In genomic region chr19:38773469-38774177, GRCh38 we compare ENCODE assay signal across 38 cellular contexts. TPM values are rescaled to one million over a fixed set of nuclear protein-coding genes. Genes with fewer than 3 reads are reported as not detected.
DNase-seq lines count a peak whose midpoint lies in the region; ATAC-seq and TF ChIP-seq lines count a peak whose summit lies in the region.
"Had no signal": no experiment of that assay in that cellular context is flagged by ENCODE, and none has a peak within 500 bp of the region (broad histone marks: within the 10 kb centered on the region; RNA-seq: fewer than 3 reads in every experiment).

TSS of gene LGALS7 (minus strand) at chr19:38773517. CDS start at chr19:38773492, 25 bp downstream.

- no peak for TF ChIP-seq CTCF in vagina (IDR thresholded peaks at IDR 0.05)
- TF ChIP-seq CTCF in stomach (IDR thresholded peaks at IDR 0.05), result no peak

- H2BK120ac ChIP-seq in mesenchymal stem cell (ENCODE audit: low read depth, low read length), result peak within 1 kb of the TSS; percentile 19

- no peaks in the 10 kb centered on the region for H3K79me1 ChIP-seq in mesenchymal stem cell (replicated peaks; ENCODE audit: low read length, poor library complexity, severe bottlenecking)

- no peak for TF ChIP-seq EP300 in stomach (IDR thresholded peaks at IDR 0.05)

- ATAC-seq in activated T-helper 17 cell treated with anti-CD3 and anti-CD28 coated beads, Interleukin-2, amount 50 U/mL, for 72 hours (replicated peaks), result no peak
- ATAC-seq in GM21717 (IDR thresholded peaks at IDR 0.05; ENCODE audit: unreplicated experiment), result no peak
- ATAC-seq: GM23338; left colon; pancreas; stimulated activated naive CD8-positive, alpha-beta T cell treated with anti-CD3 and anti-CD28 coated beads, Interleukin-15, amount 100 ng/mL, for 72 hours had no signal

- peak within 1 kb of the TSS; percentile 36 for H3K27ac Mint-ChIP-seq in activated T-helper 17 cell treated with anti-CD3 and anti-CD28 coated beads, Interleukin-2, amount 50 U/mL, for 72 hours
- H3K27ac Mint-ChIP-seq: activated CD4-positive, alpha-beta memory T cell treated with anti-CD3 and anti-CD28 coated beads, Interleukin-2, amount 10 ng/mL, durations not matched to agents 7 days and 5 days; activated naive CD4-positive, alpha-beta T cell treated with anti-CD3 and anti-CD28 coated beads, Interleukin-2, amount 10 ng/mL, durations not matched to agents 7 days and 5 days; activated T-helper 1 cell treated with anti-CD3 and anti-CD28 coated beads, Interleukin-12 subunit alpha, Interleukin-12 subunit beta, Interleukin-2, Interleukin-4 antibody, amounts not matched to agents 30 ng/mL and 10 ng/mL and 1 ng/mL, durations not matched to agents 14 hours and 24 hours and 36 hours; GM23338; nephron; stimulated activated naive CD8-positive, alpha-beta T cell treated with anti-CD3 and anti-CD28 coated beads, Interleukin-15, amount 100 ng/mL, for 72 hours; T-helper 2 cell treated with Interferon-gamma antibody and Interleukin-4, amounts not matched to agents 5 μg/mL and 100 μg/mL, for 36 hours had no signal

- no peak within 1 kb of the TSS for H2BK5ac ChIP-seq in mesenchymal stem cell (ENCODE audit: low read depth, low read length, poor library complexity, severe bottlenecking)

- H2BK15ac ChIP-seq in mesenchymal stem cell (ENCODE audit: low read depth, poor library complexity, severe bottlenecking), result peak within 1 kb of the TSS; percentile 67

- no peaks in the 10 kb centered on the region for H3K36me3 ChIP-seq in mesenchymal stem cell (ENCODE audit: control insufficient read depth in 1 of 2, insufficient read depth in 2 of 2, low read depth in 1 of 2, low read length in 2 of 2)
- H3K36me3 ChIP-seq in vagina, result no peaks in the 10 kb centered on the region
- H3K36me3 ChIP-seq in stomach, result no peaks in the 10 kb centered on the region
- H3K36me3 ChIP-seq: pancreas, right atrium auricular region, tibial artery had no signal

- H3K4me1 ChIP-seq in mesenchymal stem cell (ENCODE audit: control insufficient read depth, insufficient read depth, low read depth, low read length) (peaks cover 3% of the 10 kb centered on the region), vagina (peaks cover 18% of the 10 kb centered on the region), stomach (peaks cover 0 to 12% (median 8%) of the 10 kb centered on the region in 4 donors)
- H3K4me1 ChIP-seq: pancreas had no signal

- H2BK12ac ChIP-seq in mesenchymal stem cell (ENCODE audit: low read length in 2 of 2), result peak within 1 kb of the TSS in 1 of 2 experiments; percentile 54

- H3K27me3 ChIP-seq in mesenchymal stem cell (ENCODE audit: control insufficient read depth in 1 of 2, insufficient read depth in 1 of 2, low read length in 2 of 2) (peaks cover 0 to 2% of the 10 kb centered on the region in 2 experiments), vagina (no peaks in the 10 kb centered on the region), stomach (peaks cover 0 to under 1% (median 0%) of the 10 kb centered on the region in 3 donors)
- H3K27me3 ChIP-seq: dorsolateral prefrontal cortex, pancreas, right atrium auricular region, tibial artery had no signal

- no peak within 1 kb of the TSS for H2AK5ac ChIP-seq in mesenchymal stem cell (ENCODE audit: low read length, severe bottlenecking)

- 68% methylated on average over 3 of the region's 14 CpGs for WGBS in mesenchymal stem cell
- 61 to 77% (median 67%) methylated on average over 4 to 10 of the region's 14 CpGs for WGBS in stomach, 5 donors

- no peak within 1 kb of the TSS for H4K91ac ChIP-seq in mesenchymal stem cell (ENCODE audit: low read length)

- no peak within 1 kb of the TSS for H3K4me2 ChIP-seq in mesenchymal stem cell (ENCODE audit: low read length, poor library complexity, severe bottlenecking)
- H3K4me2 ChIP-seq: GM23338, PC-9 had no signal

- no peak within 1 kb of the TSS for H4K8ac ChIP-seq in mesenchymal stem cell (ENCODE audit: low read length)

- no peak within 1 kb of the TSS for H3K18ac ChIP-seq in mesenchymal stem cell (ENCODE audit: low read depth in 1 of 2, low read length in 2 of 2)

- H3K4me3 Mint-ChIP-seq in activated T-helper 17 cell treated with anti-CD3 and anti-CD28 coated beads, Interleukin-2, amount 50 U/mL, for 72 hours, result no peak within 1 kb of the TSS
- H3K4me3 Mint-ChIP-seq: activated CD4-positive, alpha-beta memory T cell treated with anti-CD3 and anti-CD28 coated beads, Interleukin-2, amount 10 ng/mL, durations not matched to agents 7 days and 5 days; activated naive CD4-positive, alpha-beta T cell treated with anti-CD3 and anti-CD28 coated beads, Interleukin-2, amount 10 ng/mL, durations not matched to agents 7 days and 5 days; activated T-helper 1 cell treated with anti-CD3 and anti-CD28 coated beads, Interleukin-12 subunit alpha, Interleukin-12 subunit beta, Interleukin-2, Interleukin-4 antibody, amounts not matched to agents 30 ng/mL and 10 ng/mL and 1 ng/mL, durations not matched to agents 14 hours and 24 hours and 36 hours; brain; GM23338; immature natural killer cell; nephron; stimulated activated naive CD8-positive, alpha-beta T cell treated with anti-CD3 and anti-CD28 coated beads, Interleukin-15, amount 100 ng/mL, for 72 hours; T-helper 2 cell treated with Interferon-gamma antibody and Interleukin-4, amounts not matched to agents 5 μg/mL and 100 μg/mL, for 36 hours had no signal

- no peak within 1 kb of the TSS for H3K4ac ChIP-seq in mesenchymal stem cell (ENCODE audit: low read depth in 1 of 2, low read length in 2 of 2)

- no peaks in the 10 kb centered on the region for H3K9me3 ChIP-seq in mesenchymal stem cell (ENCODE audit: control insufficient read depth, low read length)
- H3K9me3 ChIP-seq in vagina, result no peaks in the 10 kb centered on the region
- no peaks in the 10 kb centered on the region for H3K9me3 ChIP-seq in stomach
- H3K9me3 ChIP-seq: pancreas, right atrium auricular region, tibial artery had no signal

- intact Hi-C loops in vagina (cut with DNase I) (no loop called here), stomach (cut with DNase I; ENCODE audit: low total_unique reads) (no loop called here)

- H3K9me3 Mint-ChIP-seq in activated T-helper 17 cell treated with anti-CD3 and anti-CD28 coated beads, Interleukin-2, amount 50 U/mL, for 72 hours, result no peaks in the 10 kb centered on the region
- H3K9me3 Mint-ChIP-seq: activated CD4-positive, alpha-beta memory T cell treated with anti-CD3 and anti-CD28 coated beads, Interleukin-2, amount 10 ng/mL, durations not matched to agents 7 days and 5 days; activated naive CD4-positive, alpha-beta T cell treated with anti-CD3 and anti-CD28 coated beads, Interleukin-2, amount 10 ng/mL, durations not matched to agents 7 days and 5 days; activated T-helper 1 cell treated with anti-CD3 and anti-CD28 coated beads, Interleukin-12 subunit alpha, Interleukin-12 subunit beta, Interleukin-2, Interleukin-4 antibody, amounts not matched to agents 30 ng/mL and 10 ng/mL and 1 ng/mL, durations not matched to agents 14 hours and 24 hours and 36 hours; GM23338; immature natural killer cell; nephron; stimulated activated naive CD8-positive, alpha-beta T cell treated with anti-CD3 and anti-CD28 coated beads, Interleukin-15, amount 100 ng/mL, for 72 hours; T-helper 2 cell treated with Interferon-gamma antibody and Interleukin-4, amounts not matched to agents 5 μg/mL and 100 μg/mL, for 36 hours had no signal

- H3K4me3 ChIP-seq in mesenchymal stem cell (ENCODE audit: insufficient read depth in 1 of 2, low read depth in 1 of 2, low read length in 2 of 2), result no peak within 1 kb of the TSS
- H3K4me3 ChIP-seq in vagina, result no peak within 1 kb of the TSS
- H3K4me3 ChIP-seq in stomach, result no peak within 1 kb of the TSS
- H3K4me3 ChIP-seq: dorsolateral prefrontal cortex, pancreas, PC-9, right atrium auricular region, tibial artery had no signal

- H3K4me1 Mint-ChIP-seq in activated T-helper 17 cell treated with anti-CD3 and anti-CD28 coated beads, Interleukin-2, amount 50 U/mL, for 72 hours, result no peaks in the 10 kb centered on the region
- H3K4me1 Mint-ChIP-seq: nephron had no signal

- H3K14ac ChIP-seq in mesenchymal stem cell (ENCODE audit: low read length in 2 of 2), result no peak within 1 kb of the TSS

- H2AFZ ChIP-seq in mesenchymal stem cell (ENCODE audit: low read depth, low read length), result no peak within 1 kb of the TSS
- H2AFZ ChIP-seq: GM23338, PC-9 had no signal

- TF ChIP-seq POLR2A in vagina (IDR thresholded peaks at IDR 0.05) (no peak), stomach (IDR thresholded peaks at IDR 0.05) (no peak)

- no peak within 1 kb of the TSS for H3K9ac ChIP-seq in mesenchymal stem cell (ENCODE audit: low read length)

- no peak within 1 kb of the TSS for H3K27ac ChIP-seq in mesenchymal stem cell (ENCODE audit: low read length, poor library complexity, severe bottlenecking)
- H3K27ac ChIP-seq in vagina, result peak within 1 kb of the TSS; percentile 33
- H3K27ac ChIP-seq in stomach, result no peak within 1 kb of the TSS
- H3K27ac ChIP-seq: 22Rv1, dorsolateral prefrontal cortex, pancreas, PC-9, right atrium auricular region, tibial artery had no signal

- peak; percentile 34 for DNase-seq in NCI-H1694 treated with DMSO at 0.1 percent for 48 hours (lab: John Stamatoyannopoulos, UW)
- DNase-seq in NCI-H1694 (lab: John Stamatoyannopoulos, UW), result no peak
- no peak for DNase-seq in mesenchymal stem cell
- no peak for DNase-seq in vagina (ENCODE audit: extremely low spot score in 2 of 2)
- DNase-seq in stomach, result no peak
- DNase-seq in NCI-H1436 treated with DMSO at 0.1 percent for 48 hours (lab: John Stamatoyannopoulos, UW), result no peak
- DNase-seq: activated CD4-positive, alpha-beta memory T cell treated with anti-CD3 and anti-CD28 coated beads, Interleukin-2, amount 10 ng/mL, durations not matched to agents 7 days and 5 days; activated CD4-positive, alpha-beta T cell treated with anti-CD3 and anti-CD28 coated beads for 1 hour; activated CD8-positive, alpha-beta memory T cell treated with anti-CD3 and anti-CD28 coated beads, Interleukin-2, amount 50 U/mL, for 4 hours; activated naive CD4-positive, alpha-beta T cell treated with anti-CD3 and anti-CD28 coated beads, Interleukin-2, amount 10 ng/mL, durations not matched to agents 7 days and 5 days; Calu3; DMS79 treated with DMSO at 0.1 percent for 48 hours; GDM1; hypothalamus; immature natural killer cell; left colon; NCI-H1092 treated with DMSO at 0.1 percent for 48 hours; NCI-H2029; NCI-H226; pancreas; PC-9; SHP77 treated with DMSO at 0.1 percent for 48 hours; stimulated activated CD4-positive, alpha-beta T cell treated with anti-CD3 and anti-CD28 coated beads, Interleukin-1b, Interleukin-23, amount 100 ng/mL, for 48 hours; stimulated activated naive CD8-positive, alpha-beta T cell treated with anti-CD3 and anti-CD28 coated beads, Interleukin-15, amount 100 ng/mL, for 72 hours; tibial artery had no signal

- no peaks in the 10 kb centered on the region for H3K27me3 Mint-ChIP-seq in activated T-helper 17 cell treated with anti-CD3 and anti-CD28 coated beads, Interleukin-2, amount 50 U/mL, for 72 hours

- H3K36me3 Mint-ChIP-seq in activated T-helper 17 cell treated with anti-CD3 and anti-CD28 coated beads, Interleukin-2, amount 50 U/mL, for 72 hours (ENCODE audit: low read depth), result no peaks in the 10 kb centered on the region
- H3K36me3 Mint-ChIP-seq: activated naive CD4-positive, alpha-beta T cell treated with anti-CD3 and anti-CD28 coated beads, Interleukin-2, amount 10 ng/mL, durations not matched to agents 7 days and 5 days; brain; immature natural killer cell had no signal

- no peak within 1 kb of the TSS for H3K23ac ChIP-seq in mesenchymal stem cell (ENCODE audit: low read length in 2 of 2)

RNA-seq across cellular contexts. Expression of gene LGALS7, which starts in this region (rescaled TPM):
- total RNA-seq in activated T-helper 17 cell treated with anti-CD3 and anti-CD28 coated beads, Interleukin-2, amount 50 U/mL, for 72 hours, result not detected
- not detected for polyA plus RNA-seq in mesenchymal stem cell (2013, experiment 1 of 2)
- not detected for polyA plus RNA-seq in mesenchymal stem cell (2013, experiment 2 of 2)
- 269 TPM for total RNA-seq in vagina
- 1 to 10 TPM in 1 of 5 donors, not detected in 4; 2.0 TPM for total RNA-seq in stomach
- 1,000 to 10,000 TPM in 1 of 3 donors, 1 to 10 TPM in 1, not detected in 1; 1.7 to 1,381 TPM for polyA plus RNA-seq in stomach
- total RNA-seq: activated CD4-positive, alpha-beta memory T cell treated with anti-CD3 and anti-CD28 coated beads, Interleukin-2, amount 10 ng/mL, durations not matched to agents 7 days and 5 days; activated T-helper 1 cell treated with anti-CD3 and anti-CD28 coated beads, Interleukin-12 subunit alpha, Interleukin-12 subunit beta, Interleukin-2, Interleukin-4 antibody, amounts not matched to agents 30 ng/mL and 10 ng/mL and 1 ng/mL, durations not matched to agents 14 hours and 24 hours and 36 hours; Calu3; cerebellum; fibroblast of lung; GM23338; left colon; M059J; pancreas; right atrium auricular region had no signal
- polyA plus RNA-seq: fibroblast of lung, immature natural killer cell, pancreas had no signal

Comparison
In these comparisons a context has a peak if more than half of its experiments do, and no peak if none do; other contexts are left out.
1. RNA of gene LGALS7 (total RNA-seq): 269 TPM in vagina (single experiment); not detected in activated T-helper 17 cell treated with anti-CD3 and anti-CD28 coated beads, Interleukin-2, amount 50 U/mL, for 72 hours and 2.0 TPM in stomach; every median in the first group is over 10 times any median in the second.